ENCODE assay signal across 34 cellular contexts in the genomic region with DNA sequence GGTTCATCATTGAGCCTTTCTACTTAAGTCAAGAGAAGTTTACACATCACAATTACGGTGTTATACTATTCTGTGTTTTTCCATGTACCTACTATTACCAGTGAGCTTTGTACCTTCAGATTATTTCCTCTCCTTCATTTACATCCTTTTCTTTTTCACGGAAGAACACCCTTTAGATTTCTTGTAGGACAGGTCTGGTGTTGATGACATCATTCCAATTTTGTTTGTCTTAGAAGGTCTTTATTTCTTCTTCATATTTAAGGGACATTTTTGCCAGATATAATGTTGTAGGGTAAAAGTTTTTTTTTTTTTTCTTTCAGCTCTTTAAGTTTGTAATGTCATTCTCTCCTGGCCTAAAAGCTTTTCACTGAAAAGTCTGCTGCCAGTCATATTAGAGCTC.
"Had no signal": no experiment of that assay in that cellular context is flagged by ENCODE, and none has a peak within 500 bp of the region (broad histone marks: within the 10 kb centered on the region; RNA-seq: fewer than 3 reads in every experiment).

No MANE protein-coding gene starts in this region.

- ATAC-seq: activated naive CD4-positive, alpha-beta T cell treated with anti-CD3 and anti-CD28 coated beads, Interleukin-2, amount 50 U/mL, for 72 hours; activated naive CD8-positive, alpha-beta T cell treated with anti-CD3 and anti-CD28 coated beads, Interleukin-2, amount 50 U/mL, for 24 hours; activated T-cell treated with anti-CD3 and anti-CD28 coated beads, Interleukin-2, amount 50 U/mL, for 4 hours; activated T-cell treated with anti-CD3 and anti-CD28 coated beads, Interleukin-2, amount 50 U/mL, for 72 hours; activated T-helper 17 cell treated with anti-CD3 and anti-CD28 coated beads, Interleukin-2, amount 50 U/mL, for 72 hours; body of pancreas had no signal

- H3K9me3 ChIP-seq: adrenal gland, ascending aorta, body of pancreas had no signal

- H3K4me1 ChIP-seq: adrenal gland, ascending aorta, body of pancreas, breast epithelium had no signal

- H3K27me3 ChIP-seq: adrenal gland, ascending aorta, body of pancreas, brain microvascular endothelial cell, breast epithelium, cardiac muscle cell had no signal

- DNase-seq: activated effector memory CD4-positive, alpha-beta T cell treated with anti-CD3 and anti-CD28 coated beads, Interleukin-2, amount 50 U/mL, for 16 hours; activated effector memory CD4-positive, alpha-beta T cell treated with Interleukin-2 at 50 U/mL for 16 hours; activated gamma-delta T cell; activated gamma-delta T cell treated with Interleukin-2 at 50 U/mL for 16 hours; activated naive CD4-positive, alpha-beta T cell; activated naive CD4-positive, alpha-beta T cell treated with anti-CD3 and anti-CD28 coated beads for 36 hours; activated naive CD4-positive, alpha-beta T cell treated with anti-CD3 and anti-CD28 coated beads, Interleukin-2, amount 10 ng/mL, durations not matched to agents 7 days and 5 days; activated naive CD4-positive, alpha-beta T cell treated with anti-CD3 and anti-CD28 coated beads, Interleukin-2, amount 50 U/mL, for 16 hours; activated naive CD4-positive, alpha-beta T cell treated with Interleukin-2 at 50 U/mL for 16 hours; activated naive CD8-positive, alpha-beta T cell treated with anti-CD3 and anti-CD28 coated beads for 36 hours; activated naive CD8-positive, alpha-beta T cell treated with anti-CD3 and anti-CD28 coated beads, Interleukin-2, amount 10 ng/mL, durations not matched to agents 7 days and 5 days; activated naive CD8-positive, alpha-beta T cell treated with anti-CD3 and anti-CD28 coated beads, Interleukin-2, amount 50 U/mL, for 24 hours; activated T-cell treated with anti-CD3 and anti-CD28 coated beads, Interleukin-2, amount 50 U/mL, for 1 hour; activated T-cell treated with anti-CD3 and anti-CD28 coated beads, Interleukin-2, amount 50 U/mL, for 24 hours; activated T-cell treated with anti-CD3 and anti-CD28 coated beads, Interleukin-2, amount 50 U/mL, for 4 hours; activated T-cell treated with anti-CD3 and anti-CD28 coated beads, Interleukin-2, amount 50 U/mL, for 48 hours; activated T-cell treated with anti-CD3 and anti-CD28 coated beads, Interleukin-2, amount 50 U/mL, for 72 hours; adrenal gland; amniotic stem cell; amygdala; anterior cingulate cortex; aorta; body of pancreas; brain microvascular endothelial cell; caudate nucleus; central memory CD4-positive, alpha-beta T cell; cerebellar nuclear complex had no signal

- FAIRE-seq: astrocyte, bronchial epithelial cell had no signal

- H3K27ac ChIP-seq: adrenal gland, ascending aorta, body of pancreas, brain microvascular endothelial cell, breast epithelium, cardiac muscle cell had no signal

- H3K4me3 ChIP-seq: adrenal gland, ascending aorta, body of pancreas, breast epithelium, cardiac muscle cell had no signal

- H3K36me3 ChIP-seq: adrenal gland, ascending aorta, brain microvascular endothelial cell, breast epithelium, cardiac muscle cell had no signal
